8 cellular contexts compared by ENCODE assay signal in the genomic region with DNA sequence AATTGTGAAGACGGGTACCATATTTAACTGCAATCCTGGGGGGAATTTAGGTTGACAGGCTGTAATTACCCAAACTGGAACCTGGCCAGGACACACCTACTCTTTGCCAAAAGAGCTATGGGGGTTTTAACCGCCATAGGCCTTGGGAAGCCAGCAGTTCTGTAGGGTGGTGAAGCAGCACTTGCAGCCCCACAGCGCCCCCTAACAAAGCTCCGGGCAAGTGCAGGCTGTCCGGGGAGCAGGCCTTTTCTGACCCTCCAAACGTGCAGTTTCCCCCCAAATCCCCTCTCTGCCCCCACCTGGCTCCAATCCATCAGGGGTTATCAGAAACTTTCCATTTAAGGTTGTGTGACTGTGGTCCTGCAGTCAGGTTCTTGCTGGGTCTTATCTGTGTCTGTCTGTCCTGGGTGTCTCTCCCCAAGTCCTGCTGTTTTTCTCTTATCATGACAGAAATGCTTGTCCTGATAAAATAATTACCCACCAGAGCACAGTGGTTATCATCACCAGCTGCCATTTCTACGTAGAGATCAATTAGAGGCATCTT.
DNase-seq lines count a peak whose midpoint lies in the region; ATAC-seq and TF ChIP-seq lines count a peak whose summit lies in the region.

No MANE protein-coding gene starts in this region.

- H3K27ac ChIP-seq in transverse colon, result no peak overlapping the region

- H3K9me3 Mint-ChIP-seq in activated naive CD4-positive, alpha-beta T cell treated with anti-CD3 and anti-CD28 coated beads for 36 hours, result no peaks in the 10 kb centered on the region

- no peak overlapping the region for H3K4me3 ChIP-seq in transverse colon

- H3K4me1 Mint-ChIP-seq in activated naive CD4-positive, alpha-beta T cell treated with anti-CD3 and anti-CD28 coated beads for 36 hours (ENCODE audit: low read depth), result no peaks in the 10 kb centered on the region

- no peaks in the 10 kb centered on the region for H3K36me3 ChIP-seq in transverse colon

- intact Hi-C loops in Right ventricle myocardium inferior (cut with DNase I), result no loop called here
- intact Hi-C loops in cardiac septum (cut with DNase I), result loop anchor here (5.0 to 10.0 kb wide), 2 partner anchors 347 to 385 kb away; partner anchors contain the start of gene MID1IP1
- intact Hi-C loops in activated naive CD4-positive, alpha-beta T cell treated with anti-CD3 and anti-CD28 coated beads for 36 hours (cut with micrococcal nuclease), result no loop called here
- intact Hi-C loops in transverse colon (cut with DNase I; ENCODE audit: low total_unique reads), result no loop called here

- H3K4me3 Mint-ChIP-seq in activated naive CD4-positive, alpha-beta T cell treated with anti-CD3 and anti-CD28 coated beads for 36 hours, result no peak overlapping the region

- TF ChIP-seq EP300 in transverse colon (IDR thresholded peaks at IDR 0.05; ENCODE audit: low read depth), result no peak

- no peaks in the 10 kb centered on the region for H3K9me3 ChIP-seq in transverse colon

- in situ Hi-C loops in transverse colon (cut with MboI; ENCODE audit: low pct_ligation_motif_present in 1 of 4, low pct_unique_long_range_greater_than_20kb in 1 of 4, low sequenced_read_pairs in 3 of 4), result loop anchor here in 1 of 4 donors (25.0 kb wide), 1 partner anchor 390 kb away; no protein-coding TSS in a partner anchor

- WGBS in transverse colon (ENCODE audit: low coverage in 1 of 2), 2 donors, result 30% methylated on average over 7 of the region's 7 CpGs; no CpG with 5 or more reads in 1 of the 2 donors

- no peak overlapping the region for H3K27ac Mint-ChIP-seq in activated naive CD4-positive, alpha-beta T cell treated with anti-CD3 and anti-CD28 coated beads for 36 hours

- peak; percentile 27 to 48 (median 45) for TF ChIP-seq CTCF in transverse colon (IDR thresholded peaks at IDR 0.05)

- H3K4me1 ChIP-seq in transverse colon, result peaks cover 0 to 6% (median 0%) of the 10 kb centered on the region in 4 donors

- no peak for TF ChIP-seq POLR2A in transverse colon (IDR thresholded peaks at IDR 0.05)

- H3K27me3 ChIP-seq in transverse colon, result no peaks in the 10 kb centered on the region

- ATAC-seq in Right ventricle myocardium inferior, result no peak
- ATAC-seq in HG03460 (IDR thresholded peaks at IDR 0.05; ENCODE audit: unreplicated experiment), result no peak

- no peaks in the 10 kb centered on the region for H3K36me3 Mint-ChIP-seq in activated naive CD4-positive, alpha-beta T cell treated with anti-CD3 and anti-CD28 coated beads for 36 hours (ENCODE audit: low read depth)

- DNase-seq in Right ventricle myocardium inferior (ENCODE audit: missing footprints) (peak; percentile 68), cardiac septum (ENCODE audit: low spot score) (no peak), NCI-H748 treated with DMSO at 0.1 percent for 48 hours (lab: John Stamatoyannopoulos, UW) (peak; percentile 92), inferior parietal cortex (ENCODE audit: extremely low spot score) (peak; percentile 12), transverse colon (peak; percentile 49), EL (no peak)
- peak; percentile 57 for DNase-seq in activated naive CD4-positive, alpha-beta T cell treated with anti-CD3 and anti-CD28 coated beads for 36 hours

- no peaks in the 10 kb centered on the region for H3K27me3 Mint-ChIP-seq in activated naive CD4-positive, alpha-beta T cell treated with anti-CD3 and anti-CD28 coated beads for 36 hours (ENCODE audit: low read depth)

- CTCF ChIA-PET in activated naive CD4-positive, alpha-beta T cell treated with anti-CD3 and anti-CD28 coated beads for 36 hours (lab: Charles Lee), result interaction anchor here (0.7 to 1.3 kb wide), 5 partner anchors 8 to 494 kb away, joined by 3 to 5 read pairs (median 3); no protein-coding TSS in a partner anchor

Comparison
In these comparisons a context has a peak if more than half of its experiments do, and no peak if none do; other contexts are left out.
1. DNase-seq: peak in Right ventricle myocardium inferior (single experiment), NCI-H748 treated with DMSO at 0.1 percent for 48 hours (single experiment), activated naive CD4-positive, alpha-beta T cell treated with anti-CD3 and anti-CD28 coated beads for 36 hours (single experiment), inferior parietal cortex (single experiment) and transverse colon (single experiment); none in cardiac septum (single experiment) and EL (single experiment).